ENCODE assay signal across 8 cellular contexts in the genomic region with DNA sequence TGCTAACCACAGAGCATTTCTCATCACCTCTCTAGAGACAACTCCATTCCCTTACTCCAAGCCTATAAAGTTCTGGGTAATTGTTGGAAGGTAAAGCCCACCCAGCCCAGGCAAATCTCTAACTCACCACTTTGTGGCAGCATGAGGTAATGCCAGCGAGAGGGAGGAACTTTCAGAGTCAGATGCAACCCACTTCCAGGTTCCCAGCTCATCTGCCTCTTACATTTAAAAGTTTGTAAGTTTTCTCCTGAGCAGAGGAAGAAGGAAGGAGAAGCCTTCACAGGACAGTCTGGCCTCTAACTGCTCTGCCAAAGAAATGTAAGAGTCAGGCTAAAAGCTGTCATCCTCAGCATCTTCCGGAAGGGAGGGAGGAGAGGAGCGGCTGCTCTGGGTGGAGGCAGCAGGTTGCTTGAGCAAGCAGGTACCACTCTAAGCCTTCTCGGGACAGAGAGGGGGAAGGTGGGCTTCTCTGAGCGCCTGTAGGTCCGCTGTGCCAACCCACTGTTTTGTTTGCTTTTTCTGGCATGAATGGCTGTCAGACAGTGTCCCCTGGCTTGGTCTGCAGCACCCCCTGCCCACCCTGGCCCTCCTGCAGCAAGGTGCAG. TPM values are rescaled to one million over a fixed set of nuclear protein-coding genes. Genes with fewer than 3 reads are reported as not detected.
DNase-seq lines count a peak whose midpoint lies in the region; ATAC-seq and TF ChIP-seq lines count a peak whose summit lies in the region.

No MANE protein-coding gene starts in this region.

- no peaks in the 10 kb centered on the region for H3K27me3 ChIP-seq in cardiac muscle cell
- H3K27me3 ChIP-seq in mesenchymal stem cell (ENCODE audit: control insufficient read depth in 1 of 2, insufficient read depth in 1 of 2, low read length in 2 of 2): no peaks in the 10 kb centered on the region
- H3K27me3 ChIP-seq in tibial nerve: no peaks in the 10 kb centered on the region

- no peak for TF ChIP-seq EP300 in tibial nerve (IDR thresholded peaks at IDR 0.05)

- peaks cover 16% of the 10 kb centered on the region for H3K4me1 ChIP-seq in cardiac muscle cell (ENCODE audit: low read depth)
- H3K4me1 ChIP-seq in mesenchymal stem cell (ENCODE audit: control insufficient read depth, insufficient read depth, low read depth, low read length): peaks cover 31% of the 10 kb centered on the region
- H3K4me1 ChIP-seq in tibial nerve: peaks cover 0 to 48% (median 19%) of the 10 kb centered on the region in 4 donors

- H3K4ac ChIP-seq in mesenchymal stem cell (ENCODE audit: low read depth in 1 of 2, low read length in 2 of 2): peak overlapping the region; percentile 54 to 88

- H3K4me3 ChIP-seq in cardiac muscle cell (peak overlapping the region; percentile 55), SK-N-MC (peak overlapping the region; percentile 82), mesenchymal stem cell (ENCODE audit: insufficient read depth in 1 of 2, low read depth in 1 of 2, low read length in 2 of 2) (peak overlapping the region; percentile 76 to 85), tibial nerve (peak overlapping the region; percentile 64 to 87 (median 76))

- no peak overlapping the region for H2AK5ac ChIP-seq in mesenchymal stem cell (ENCODE audit: low read length, severe bottlenecking)

- ATAC-seq in Right ventricle myocardium inferior (no peak), sciatic nerve (no peak)

- TF ChIP-seq POLR2A in tibial nerve (IDR thresholded peaks at IDR 0.05): no peak

- TF ChIP-seq CTCF in cardiac muscle cell (IDR thresholded peaks at IDR 0.05; ENCODE audit: low read depth, low read length) (no peak), tibial nerve (IDR thresholded peaks at IDR 0.05) (no peak)

- no peak overlapping the region for H2BK5ac ChIP-seq in mesenchymal stem cell (ENCODE audit: low read depth, low read length, poor library complexity, severe bottlenecking)

- peak overlapping the region; percentile 92 for H3K4me2 ChIP-seq in mesenchymal stem cell (ENCODE audit: low read length, poor library complexity, severe bottlenecking)

- H3K9ac ChIP-seq in SK-N-MC (ENCODE audit: insufficient read length): peak overlapping the region; percentile 55
- H3K9ac ChIP-seq in mesenchymal stem cell (ENCODE audit: low read length): peak overlapping the region; percentile 88

- DNase-seq in cardiac muscle cell (ENCODE audit: low read depth in 1 of 2, low spot score in 1 of 2) (no peak), Right ventricle myocardium inferior (ENCODE audit: missing footprints) (no peak), SK-N-MC (ENCODE audit: low read depth, low spot score) (no peak), mesenchymal stem cell (peak; percentile 60), tibial nerve (ENCODE audit: low spot score in 2 of 2) (no peak), COLO829 (ENCODE audit: low spot score) (no peak), sciatic nerve (ENCODE audit: low spot score) (no peak)
- peak; percentile 50 for DNase-seq in central memory CD4-positive, alpha-beta T cell

- H4K91ac ChIP-seq in mesenchymal stem cell (ENCODE audit: low read length): no peak overlapping the region

- H3K27ac ChIP-seq in cardiac muscle cell: peak overlapping the region; percentile 93
- H3K27ac ChIP-seq in SK-N-MC: no peak overlapping the region
- peak overlapping the region; percentile 57 for H3K27ac ChIP-seq in mesenchymal stem cell (ENCODE audit: low read length, poor library complexity, severe bottlenecking)
- peak overlapping the region; percentile 79 to 94 (median 90) for H3K27ac ChIP-seq in tibial nerve

- H2AFZ ChIP-seq in mesenchymal stem cell (ENCODE audit: low read depth, low read length): peak overlapping the region; percentile 61

- H3K9me3 ChIP-seq in cardiac muscle cell (ENCODE audit: low read depth): no peaks in the 10 kb centered on the region
- no peaks in the 10 kb centered on the region for H3K9me3 ChIP-seq in SK-N-MC (ENCODE audit: low read depth, low read length)
- no peaks in the 10 kb centered on the region for H3K9me3 ChIP-seq in mesenchymal stem cell (ENCODE audit: control insufficient read depth, low read length)
- H3K9me3 ChIP-seq in tibial nerve: no peaks in the 10 kb centered on the region

- H3K18ac ChIP-seq in mesenchymal stem cell (ENCODE audit: low read depth in 1 of 2, low read length in 2 of 2): peak overlapping the region; percentile 82 to 87

- H3K23ac ChIP-seq in mesenchymal stem cell (ENCODE audit: low read length in 2 of 2): peak overlapping the region in 1 of 2 experiments; percentile 78

- H3K36me3 ChIP-seq in cardiac muscle cell (peaks cover 8% of the 10 kb centered on the region), SK-N-MC (ENCODE audit: insufficient read depth, low read length) (no peaks in the 10 kb centered on the region), mesenchymal stem cell (ENCODE audit: control insufficient read depth in 1 of 2, insufficient read depth in 2 of 2, low read depth in 1 of 2, low read length in 2 of 2) (peaks cover 47 to 49% of the 10 kb centered on the region in 2 experiments), tibial nerve (peaks cover 3 to 49% (median 14%) of the 10 kb centered on the region in 3 donors)

- no peak overlapping the region for H2BK15ac ChIP-seq in mesenchymal stem cell (ENCODE audit: low read depth, poor library complexity, severe bottlenecking)

- no peak overlapping the region for H2BK120ac ChIP-seq in mesenchymal stem cell (ENCODE audit: low read depth, low read length)

- peak overlapping the region in 1 of 2 experiments; percentile 97 for H3K14ac ChIP-seq in mesenchymal stem cell (ENCODE audit: low read length in 2 of 2)

- H2BK12ac ChIP-seq in mesenchymal stem cell (ENCODE audit: low read length in 2 of 2): peak overlapping the region in 1 of 2 experiments; percentile 15

- no peak overlapping the region for H4K8ac ChIP-seq in mesenchymal stem cell (ENCODE audit: low read length)

- peaks cover 49% of the 10 kb centered on the region for H3K79me1 ChIP-seq in mesenchymal stem cell (replicated peaks; ENCODE audit: low read length, poor library complexity, severe bottlenecking)

- WGBS in mesenchymal stem cell: 28% methylated on average over 6 of the region's 6 CpGs
- WGBS in tibial nerve, 2 donors: 5 to 12% methylated on average over 4 to 6 of the region's 6 CpGs

- intact Hi-C loops in Right ventricle myocardium inferior (cut with DNase I): no loop called here
- intact Hi-C loops in sciatic nerve (cut with DNase I): loop anchor here (10.0 kb wide), 1 partner anchor 245 kb away; no protein-coding TSS in a partner anchor

RNA-seq across cellular contexts. Expression of a gene that starts 1.0 kb away (rescaled TPM):
- 11.6 and 12.4 TPM in 2 replicates for total RNA-seq in cardiac muscle cell
- 12.3 and 13.3 TPM in 2 replicates for polyA plus RNA-seq in cardiac muscle cell
- 7.0 TPM for total RNA-seq in Right ventricle myocardium inferior
- 10.0 TPM for polyA plus RNA-seq in mesenchymal stem cell (2013, experiment 1 of 2)
- polyA plus RNA-seq in mesenchymal stem cell (2013, experiment 2 of 2): 10.1 TPM
- 10 to 100 TPM in 1 of 4 donors, 1 to 10 TPM in 3; 7.5 to 11.6 (median 9.1) TPM for total RNA-seq in tibial nerve
- 10.0 TPM for total RNA-seq in sciatic nerve

RNA-seq across cellular contexts. Expression of a gene that starts 1.7 kb away (rescaled TPM):
- total RNA-seq in cardiac muscle cell: 41.4 and 48.3 TPM in 2 replicates
- polyA plus RNA-seq in cardiac muscle cell: 40.2 and 60.8 TPM in 2 replicates
- 36.2 TPM for total RNA-seq in Right ventricle myocardium inferior
- 37.7 TPM for polyA plus RNA-seq in mesenchymal stem cell (2013, experiment 1 of 2)
- polyA plus RNA-seq in mesenchymal stem cell (2013, experiment 2 of 2): 38.4 TPM
- total RNA-seq in tibial nerve: 10 to 100 TPM; 23.1 to 80.4 (median 31.6) TPM
- total RNA-seq in sciatic nerve: 25.9 TPM

RNA-seq across cellular contexts. Expression of a gene that starts 26.1 kb away (rescaled TPM):
- total RNA-seq in cardiac muscle cell (391 and 473 TPM in 2 replicates), Right ventricle myocardium inferior (70.3 TPM), tibial nerve (10 to 100 TPM; 11.4 to 32.9 (median 28.4) TPM), sciatic nerve (44.0 TPM)
- polyA plus RNA-seq in cardiac muscle cell: 317 and 388 TPM in 2 replicates
- polyA plus RNA-seq in mesenchymal stem cell (2013, experiment 1 of 2): 13.9 TPM
- 13.9 TPM for polyA plus RNA-seq in mesenchymal stem cell (2013, experiment 2 of 2)

RNA-seq across cellular contexts. Expression of a gene that starts 28.5 kb away (rescaled TPM):
- total RNA-seq in cardiac muscle cell (not detected in 2 replicates), Right ventricle myocardium inferior (not detected), tibial nerve (not detected), sciatic nerve (not detected)
- polyA plus RNA-seq in cardiac muscle cell: not detected in 2 replicates
- polyA plus RNA-seq in mesenchymal stem cell (2013, experiment 1 of 2): not detected
- 0.01 TPM for polyA plus RNA-seq in mesenchymal stem cell (2013, experiment 2 of 2)

Comparison
In these comparisons a context has a peak if more than half of its experiments do, and no peak if none do; other contexts are left out.
1. DNase-seq: peak in central memory CD4-positive, alpha-beta T cell (single experiment) and mesenchymal stem cell (single experiment); none in cardiac muscle cell (0 of 2), Right ventricle myocardium inferior (single experiment), SK-N-MC (single experiment), tibial nerve (0 of 2), COLO829 (single experiment) and sciatic nerve (single experiment).
2. Peak in every context shown above with its lines, with median percentiles within 50 percentile points of each other: H3K4me3 ChIP-seq.